ENCODE assay signal across 8 cellular contexts in the genomic region with DNA sequence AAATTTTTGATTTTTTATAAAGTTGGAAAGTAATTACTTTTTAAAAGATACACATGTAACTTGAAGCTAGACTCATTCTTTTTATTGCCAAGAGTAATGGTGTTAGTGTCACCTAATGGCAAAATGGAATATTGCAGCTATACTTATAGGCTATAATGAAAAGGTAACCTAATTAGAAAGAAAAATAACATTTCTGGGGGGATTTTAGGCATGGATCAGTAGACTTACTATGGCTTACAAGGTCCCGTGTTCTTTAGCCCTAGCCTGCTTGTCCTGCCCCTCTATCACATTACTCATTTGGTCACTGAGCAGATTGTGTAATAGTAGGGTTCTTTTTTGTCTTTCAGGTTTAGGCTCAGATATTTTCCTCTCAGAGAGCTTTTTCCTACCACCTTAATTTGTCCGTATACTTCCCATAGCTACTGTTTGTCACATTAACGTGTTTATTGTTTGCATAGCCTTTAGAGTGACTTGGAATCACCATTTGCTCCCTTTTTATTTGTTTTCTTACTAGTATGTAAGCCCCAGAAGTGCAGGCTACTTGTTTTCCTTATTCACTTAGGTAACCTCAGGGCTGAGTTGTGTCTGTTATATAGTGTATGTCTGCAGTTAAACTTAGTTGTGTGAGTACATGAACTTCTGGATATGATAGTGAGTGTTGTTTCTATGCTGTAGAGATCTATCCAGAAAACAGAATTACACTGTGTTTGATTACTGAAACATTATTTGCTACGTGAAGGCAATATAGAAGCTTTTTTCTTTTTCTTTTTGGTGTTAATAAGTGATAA. TPM values are rescaled to one million over a fixed set of nuclear protein-coding genes. Genes with fewer than 3 reads are reported as not detected.
DNase-seq lines count a peak whose midpoint lies in the region; ATAC-seq and TF ChIP-seq lines count a peak whose summit lies in the region.

No MANE protein-coding gene starts in this region.

- H3K9ac ChIP-seq in colonic mucosa (ENCODE audit: low read depth in 2 of 2, low read length in 2 of 2): no peak overlapping the region

- no peak overlapping the region for H3K4me3 ChIP-seq in colonic mucosa

- ATAC-seq in HG02642 (IDR thresholded peaks at IDR 0.05; ENCODE audit: poor library complexity, unreplicated experiment): peak; percentile 50
- ATAC-seq in memory B cell (ENCODE audit: low read depth): peak; percentile 73

- peaks cover 3% of the 10 kb centered on the region for H3K4me1 Mint-ChIP-seq in memory B cell

- H3K27ac ChIP-seq in colonic mucosa: no peak overlapping the region

- H3K4me1 ChIP-seq in colonic mucosa: no peaks in the 10 kb centered on the region

- DNase-seq in NCI-H2171 treated with DMSO at 0.1 percent for 48 hours (lab: John Stamatoyannopoulos, UW) (peak; percentile 35), NCI-H2171 (lab: John Stamatoyannopoulos, UW) (no peak), NCI-H774 (lab: John Stamatoyannopoulos, UW) (peak; percentile 24), colonic mucosa (no peak), memory B cell (ENCODE audit: low spot score in 2 of 2) (peak in 1 of 2 donors; percentile 33), epidermal melanocyte (ENCODE audit: insufficient read length, low spot score) (no peak), GM19238 (ENCODE audit: insufficient read length, low spot score) (no peak)

- H3K36me3 Mint-ChIP-seq in memory B cell: peaks cover 13% of the 10 kb centered on the region

- H3K4me3 Mint-ChIP-seq in memory B cell: no peak overlapping the region

- no peaks in the 10 kb centered on the region for H3K36me3 ChIP-seq in colonic mucosa

- no peaks in the 10 kb centered on the region for H3K27me3 Mint-ChIP-seq in memory B cell

- intact Hi-C loops in colonic mucosa (cut with DNase I): loop anchor here (10.0 kb wide), 3 partner anchors 123 to 1473 kb away; no protein-coding TSS in a partner anchor

- H3K27me3 ChIP-seq in colonic mucosa: no peaks in the 10 kb centered on the region

- peak; percentile 62 for TF ChIP-seq CTCF in colonic mucosa (IDR thresholded peaks at IDR 0.05)

- no peaks in the 10 kb centered on the region for H3K9me3 ChIP-seq in colonic mucosa

- H3K27ac Mint-ChIP-seq in memory B cell: no peak overlapping the region

- H3K9me3 Mint-ChIP-seq in memory B cell: peaks cover 2% of the 10 kb centered on the region

RNA-seq across cellular contexts. Expression of gene RABGAP1L, which starts 58.7 kb away (rescaled TPM):
- 10 to 100 TPM; 50.3 to 87.0 TPM for total RNA-seq in colonic mucosa

Comparison
In these comparisons a context has a peak if more than half of its experiments do, and no peak if none do; other contexts are left out.
1. DNase-seq: peak in NCI-H2171 treated with DMSO at 0.1 percent for 48 hours (single experiment) and NCI-H774 (single experiment); none in NCI-H2171 (single experiment), colonic mucosa (single experiment), epidermal melanocyte (single experiment) and GM19238 (single experiment).